19 cellular contexts compared by ENCODE assay signal in genomic region chr1:218281285-218281684, GRCh38. TPM values are rescaled to one million over a fixed set of nuclear protein-coding genes. Genes with fewer than 3 reads are reported as not detected.
DNase-seq lines count a peak whose midpoint lies in the region; ATAC-seq, FAIRE-seq and TF ChIP-seq lines count a peak whose summit lies in the region.
"Had no signal": no experiment of that assay in that cellular context is flagged by ENCODE, and none has a peak within 500 bp of the region (broad histone marks: within the 10 kb centered on the region; RNA-seq: fewer than 3 reads in every experiment).

No MANE protein-coding gene starts in this region.

- H3K9me3 ChIP-seq in HCT116 (ENCODE audit: control insufficient read depth in 1 of 2, insufficient read depth in 1 of 2, low read depth in 1 of 2, low read length in 2 of 2) (peaks cover 0 to 4% of the 10 kb centered on the region in 2 experiments; a peak in 1 of 4 replicates), GM12878 (replicated peaks; ENCODE audit: control insufficient read depth, insufficient read depth, low read length) (no peaks in the 10 kb centered on the region; the same call in 2 of the 3 replicates)
- H3K9me3 ChIP-seq: BLaER1, testis had no signal

- H3K27me3 ChIP-seq in HCT116 (ENCODE audit: insufficient read depth, low read length) = no peaks in the 10 kb centered on the region
- no peaks in the 10 kb centered on the region for H3K27me3 ChIP-seq in GM12878 (replicated peaks in 1 of 2; ENCODE audit: control insufficient read depth in 2 of 2, insufficient read depth in 2 of 2, low read length in 1 of 2)
- H3K27me3 ChIP-seq: BLaER1, cardiac muscle cell, dorsolateral prefrontal cortex, testis had no signal

- RAD21 ChIA-PET in HCT116 (lab: Charles Lee; ENCODE audit: low non-redundant PET in 1 of 2, low total read pairs in 2 of 2, uncharacterized antibody in 2 of 2, unreplicated experiment in 2 of 2) = no interaction called here
- RAD21 ChIA-PET in GM12878 (lab: Charles Lee; ENCODE audit: unreplicated experiment) = no interaction called here

- H3K27ac ChIP-seq in HCT116 (ENCODE audit: low read depth, low read length) (no peak overlapping the region), GM12878 (ENCODE audit: control insufficient read depth, insufficient read depth) (no peak overlapping the region)
- H3K27ac ChIP-seq: BLaER1, cardiac muscle cell, dorsolateral prefrontal cortex, testis had no signal

- in situ Hi-C loops in GM12878 (cut with MboI) = no loop called here

- peak in 1 of 3 experiments; percentile 28; a peak in 1 of 6 replicates for TF ChIP-seq CTCF in HCT116 (IDR thresholded peaks at IDR 0.05 in 2 of 3, conservative IDR thresholded peaks at IDR 0.05 in 1 of 3; ENCODE audit: borderline replicate concordance in 1 of 3, insufficient read depth in 1 of 3, low read depth in 2 of 3, low read length in 2 of 3)
- TF ChIP-seq CTCF in GM12878 (IDR thresholded peaks at IDR 0.05 in 2 of 3, conservative IDR thresholded peaks at IDR 0.05 in 1 of 3; ENCODE audit: control insufficient read depth in 2 of 3, extremely low read depth in 1 of 3, insufficient read depth in 1 of 3, low read depth in 3 of 3, low read length in 3 of 3) = no peak; a peak in 1 of 6 replicates

- TF ChIP-seq EP300 in GM12878 (IDR thresholded peaks at IDR 0.05; ENCODE audit: borderline replicate concordance in 1 of 2, control insufficient read depth in 1 of 2, low read depth in 2 of 2, low read length in 2 of 2) = no peak

- H3K4me1 ChIP-seq in HCT116 (ENCODE audit: control insufficient read depth in 1 of 2, insufficient read depth in 2 of 2, low read length in 2 of 2) = peaks cover 2 to 9% of the 10 kb centered on the region in 2 experiments; a peak in 3 of 4 replicates
- H3K4me1 ChIP-seq in GM12878 (ENCODE audit: control insufficient read depth, insufficient read depth, low read length) = no peaks in the 10 kb centered on the region; the same call in 1 of the 2 replicates

- no peak for FAIRE-seq in GM12878 (lab: Jason Lieb, UNC)

- peak; percentile 63 for DNase-seq in DMS53 (lab: John Stamatoyannopoulos, UW)
- no peak for DNase-seq in HCT116 (ENCODE audit: low read depth, low spot score)
- DNase-seq in NAMALWA (ENCODE audit: low spot score) = peak; percentile 48
- no peak for DNase-seq in GM12878 (ENCODE audit: low read depth, low spot score)
- DNase-seq in DMS114 treated with DMSO at 0.1 percent for 48 hours (lab: John Stamatoyannopoulos, UW; ENCODE audit: unreplicated experiment) = no peak
- DNase-seq in superior temporal gyrus (ENCODE audit: extremely low spot score) = no peak
- DNase-seq: activated CD4-positive, alpha-beta T cell treated with anti-CD3 and anti-CD28 coated beads, Interleukin-2, amount 10 ng/mL, durations not matched to agents 24 days and 14 days; activated effector memory CD4-positive, alpha-beta T cell treated with anti-CD3 and anti-CD28 coated beads, Interleukin-2, amount 50 U/mL, for 16 hours; dorsolateral prefrontal cortex; H7; head of caudate nucleus; NCI-H1694; stimulated activated CD4-positive, alpha-beta T cell treated with anti-CD3 and anti-CD28 coated beads, Interleukin-12 subunit alpha, Interleukin-12 subunit beta, amount 100 ng/mL, for 4 hours; SW 1271; testis had no signal

- 45% methylated on average over 4 of the region's 4 CpGs for WGBS in GM12878 (ENCODE audit: insufficient coverage, insufficient replicate concordance, low lambda C conversion rate, missing lambda C conversion rate)

- H2AFZ ChIP-seq in HCT116 (ENCODE audit: low read depth, low read length, poor library complexity, severe bottlenecking) (no peak overlapping the region), GM12878 (ENCODE audit: control insufficient read depth, low read depth, low read length) (0 out of 2 replicates have a peak overlapping the region, but pooled peaks have one; percentile 5)

- H3K79me2 ChIP-seq in HCT116 (ENCODE audit: insufficient read depth, low read length) (peaks cover 12% of the 10 kb centered on the region), GM12878 (ENCODE audit: control insufficient read depth, insufficient read depth, low read length) (peaks cover 11% of the 10 kb centered on the region)

- no peak overlapping the region for H3K4me2 ChIP-seq in HCT116 (ENCODE audit: low read length)
- no peak overlapping the region for H3K4me2 ChIP-seq in GM12878 (ENCODE audit: control insufficient read depth, insufficient read depth)
- H3K4me2 ChIP-seq: BLaER1 had no signal

- BruUV-seq in HCT116 (replicated peaks; lab: Mats Ljungman, UMichigan) (no TSS peak), GM12878 (replicated peaks; lab: Mats Ljungman, UMichigan) (no TSS peak)

- POLR2A ChIA-PET in HCT116 (lab: Charles Lee) (no interaction called here), GM12878 (lab: Charles Lee) (no interaction called here)

- peak; percentile 29; the same call in 1 of the 2 replicates for TF ChIP-seq RAD21 in HCT116 (IDR thresholded peaks at IDR 0.05; ENCODE audit: low read depth)
- no peak for TF ChIP-seq RAD21 in GM12878 (IDR thresholded peaks at IDR 0.05; ENCODE audit: insufficient read depth, low read depth, low read length)

- intact Hi-C loops in HCT116 (cut with micrococcal nuclease) (loop anchor here (10.0 kb wide), 1 partner anchor 646 kb away; the partner anchor contains the start of genes GPATCH2 and SPATA17), GM12878 (cut with micrococcal nuclease; ENCODE audit: unreplicated experiment) (no loop called here)

- SMC1A ChIA-PET in GM12878 (lab: Charles Lee; ENCODE audit: uncharacterized antibody, unreplicated experiment) = no interaction called here

- no peaks in the 10 kb centered on the region for H3K36me3 ChIP-seq in HCT116 (ENCODE audit: control insufficient read depth in 1 of 2, insufficient read depth in 2 of 2, low read length in 2 of 2)
- no peaks in the 10 kb centered on the region for H3K36me3 ChIP-seq in GM12878 (ENCODE audit: control insufficient read depth in 2 of 2, insufficient read depth in 2 of 2, low read length in 1 of 2)
- H3K36me3 ChIP-seq: BLaER1, cardiac muscle cell had no signal

- H3K9ac ChIP-seq in HCT116 (ENCODE audit: low read length) (no peak overlapping the region), GM12878 (ENCODE audit: control insufficient read depth, insufficient read depth, low read length) (no peak overlapping the region)
- H3K9ac ChIP-seq: BLaER1 had no signal

- ATAC-seq in HCT116 (no peak), GM12878 (no peak), GM21447 (IDR thresholded peaks at IDR 0.05; ENCODE audit: unreplicated experiment) (no peak)
- ATAC-seq: esophagus mucosa had no signal

- H3K4me3 ChIP-seq in HCT116 (replicated peaks in 1 of 2; ENCODE audit: low read depth in 1 of 2, low read length in 2 of 2) = no peak overlapping the region
- H3K4me3 ChIP-seq in GM12878 = no peak overlapping the region
- H3K4me3 ChIP-seq: BLaER1, cardiac muscle cell, dorsolateral prefrontal cortex, testis had no signal

- no peaks in the 10 kb centered on the region for H4K20me1 ChIP-seq in HCT116 (ENCODE audit: insufficient read depth)
- no peaks in the 10 kb centered on the region for H4K20me1 ChIP-seq in GM12878 (ENCODE audit: control insufficient read depth, insufficient read depth)
- H4K20me1 ChIP-seq: BLaER1 had no signal

- no peak for TF ChIP-seq POLR2A in HCT116 (IDR thresholded peaks at IDR 0.05; ENCODE audit: borderline replicate concordance, extremely low read depth, insufficient read depth, insufficient read length)
- TF ChIP-seq POLR2A in GM12878 (IDR thresholded peaks at IDR 0.05; ENCODE audit: low read depth, low read length) = no peak

- CTCF ChIA-PET in HCT116 (lab: Charles Lee) (interaction anchor here (1.0 kb wide), 1 partner anchor 18 kb away, joined by 3 read pairs; no protein-coding TSS in a partner anchor), GM12878 (lab: Yijun Ruan, JAX) (no interaction called here)

- H3K9me2 ChIP-seq in HCT116 (ENCODE audit: insufficient read depth) = no peaks in the 10 kb centered on the region

TF ChIP-seq in HCT116, 20 proteins besides CTCF, POLR2A, EP300 and RAD21 (continues in another document):
- TF ChIP-seq JUND (IDR thresholded peaks at IDR 0.05) = no peak
- TF ChIP-seq CBX3 (IDR thresholded peaks at IDR 0.05; ENCODE audit: low read depth) = 0 out of 2 replicates have a peak, but pooled peaks have one; percentile 37

TF ChIP-seq in GM12878, 131 proteins besides CTCF, POLR2A, EP300 and RAD21 (continues in another document):
- no peak for TF ChIP-seq CBX5 (IDR thresholded peaks at IDR 0.05; ENCODE audit: low read depth)
- no peak for TF ChIP-seq RCOR1 (conservative IDR thresholded peaks at IDR 0.05; ENCODE audit: low read depth, low read length)
- TF ChIP-seq ZBED1 (IDR thresholded peaks at IDR 0.05; ENCODE audit: borderline replicate concordance) = no peak
- TF ChIP-seq RELA (IDR thresholded peaks at IDR 0.05; ENCODE audit: borderline replicate concordance, partially characterized antibody) = no peak
- no peak for TF ChIP-seq CBX3 (IDR thresholded peaks at IDR 0.05; ENCODE audit: borderline replicate concordance, low read depth)
- no peak for TF ChIP-seq LARP7 (IDR thresholded peaks at IDR 0.05)
- TF ChIP-seq WRNIP1 (IDR thresholded peaks at IDR 0.05; ENCODE audit: borderline replicate concordance, low read depth, low read length) = no peak
- TF ChIP-seq MAX (IDR thresholded peaks at IDR 0.05; ENCODE audit: low read depth, low read length) = no peak
- TF ChIP-seq MEF2B (IDR thresholded peaks at IDR 0.05; ENCODE audit: partially characterized antibody, poor library complexity, severe bottlenecking) = no peak

RNA-seq across cellular contexts. Expression of gene RRP15, which starts 3.8 kb away (rescaled TPM):
- total RNA-seq in HCT116 (2021; ENCODE audit: unreplicated experiment) = 25.5 TPM
- polyA plus RNA-seq in HCT116 (2012) = 4.1 and 5.7 TPM in 2 replicates
- total RNA-seq in GM12878 (2013; cell fraction: nucleolus; rRNA removed) = 21.2 and 32.4 TPM in 2 replicates
- 6.4 and 8.6 TPM in 2 replicates for total RNA-seq in GM12878 (2014; rRNA removed)
- 17.1 and 18.4 TPM in 2 replicates for total RNA-seq in GM12878 (2014; rRNA removed; fragmentation: Illumina TruSeq; extraction: Trizol)
- 21.0 and 21.2 TPM in 2 replicates for total RNA-seq in GM12878 (2021)
- 2.2 TPM for polyA plus RNA-seq in GM12878 (2011; ENCODE audit: low read depth)
- polyA plus RNA-seq in GM12878 (2011; rRNA removed) = 9.8 and 11.3 TPM in 2 replicates
- polyA plus RNA-seq in GM12878 (2011; cell fraction: cytosol; rRNA removed) = 0.88 and 1.1 TPM in 2 replicates
- polyA plus RNA-seq in GM12878 (2011; cell fraction: nucleus; rRNA removed) = 1.9 and 2.0 TPM in 2 replicates
- 6.5 and 7.4 TPM in 2 replicates for polyA plus RNA-seq in GM12878 (2012)
- 13.0 and 20.2 TPM in 2 replicates for polyA plus RNA-seq in GM12878 (2014; fragmentation: Illumina TruSeq; extraction: Trizol)
- polyA plus RNA-seq in GM12878 (2014; fragmentation: Nextera tagmentation; extraction: Ambion mirVana) = 10 to 100 TPM; 29.4 to 34.3 TPM
- polyA plus RNA-seq in GM12878 (2014; rRNA removed) = 4.3 and 5.6 TPM in 2 replicates
- 10 to 100 TPM; 37.6 to 37.8 TPM for polyA plus RNA-seq in GM12878 (2016; fragmentation: Nextera tagmentation; extraction: Ambion mirVana)
- polyA minus RNA-seq in GM12878 (2011; rRNA and poly(A)+ RNA removed) = 2.0 TPM in 2 replicates
- 1.2 and 2.2 TPM in 2 replicates for polyA minus RNA-seq in GM12878 (2011; cell fraction: cytosol; rRNA and poly(A)+ RNA removed)
- 3.5 and 5.0 TPM in 2 replicates for polyA minus RNA-seq in GM12878 (2011; cell fraction: nucleus; rRNA and poly(A)+ RNA removed)

Comparison
In these comparisons a context has a peak if more than half of its experiments do, and no peak if none do; other contexts are left out.
1. DNase-seq: peak in DMS53 (single experiment) and NAMALWA (single experiment); none in HCT116 (single experiment), GM12878 (single experiment), DMS114 treated with DMSO at 0.1 percent for 48 hours (single experiment) and superior temporal gyrus (single experiment).